In the genomic region with DNA sequence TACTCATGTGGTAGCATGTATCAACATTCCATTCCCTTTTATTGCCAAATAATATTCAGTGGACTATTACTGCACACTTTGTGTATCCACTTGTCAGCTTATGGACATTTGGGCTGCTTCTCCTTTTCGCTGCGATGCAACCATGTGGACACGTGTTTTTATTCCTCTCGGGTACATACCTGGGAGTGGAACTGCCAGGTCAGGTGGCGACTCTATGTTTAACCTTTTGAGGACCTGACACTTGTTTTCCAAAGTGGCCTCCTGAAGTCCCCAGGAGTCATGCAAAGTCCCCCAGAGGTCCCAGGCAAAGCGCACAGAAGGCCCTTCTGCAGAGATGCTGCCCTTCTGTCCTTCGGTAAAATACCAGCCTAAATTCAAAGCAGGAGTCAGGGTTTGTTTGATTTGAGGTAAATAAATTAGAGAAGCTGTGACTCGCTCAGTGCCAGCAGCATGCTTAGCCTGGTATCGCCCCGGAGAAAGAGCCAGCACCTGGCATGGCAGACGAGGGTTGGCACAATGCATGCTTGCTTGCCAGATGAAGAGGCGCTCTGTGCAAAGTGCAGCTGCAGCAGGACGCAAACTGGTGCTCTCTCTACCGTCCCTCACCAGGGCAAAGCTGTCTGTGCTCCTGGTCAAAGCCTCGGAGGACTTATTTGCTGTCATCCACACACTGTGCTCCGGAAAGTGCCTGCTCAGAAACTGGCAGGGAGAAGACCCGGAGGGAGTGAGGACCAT, we compare ENCODE assay signal across 11 cellular contexts. TPM values are rescaled to one million over a fixed set of nuclear protein-coding genes. Genes with fewer than 3 reads are reported as not detected.
DNase-seq lines count a peak whose midpoint lies in the region; ATAC-seq lines count a peak whose summit lies in the region.
"Had no signal": no experiment of that assay in that cellular context is flagged by ENCODE, and none has a peak within 500 bp of the region (broad histone marks: within the 10 kb centered on the region; RNA-seq: fewer than 3 reads in every experiment).

No MANE protein-coding gene starts in this region.

- no peaks in the 10 kb centered on the region for H3K27me3 Mint-ChIP-seq in stimulated activated naive CD8-positive, alpha-beta T cell treated with anti-CD3 and anti-CD28 coated beads, Interleukin-15, Interleukin-2, amounts not matched to agents 100 ng/mL and 50 ng/mL, for 24 hours
- H3K27me3 Mint-ChIP-seq: activated naive CD8-positive, alpha-beta T cell had no signal

- H3K27ac Mint-ChIP-seq in stimulated activated naive CD8-positive, alpha-beta T cell treated with anti-CD3 and anti-CD28 coated beads, Interleukin-15, Interleukin-2, amounts not matched to agents 100 ng/mL and 50 ng/mL, for 24 hours: peak overlapping the region; percentile 8
- H3K27ac Mint-ChIP-seq: activated naive CD8-positive, alpha-beta T cell had no signal

- no peak for ATAC-seq in stimulated activated naive CD8-positive, alpha-beta T cell treated with anti-CD3 and anti-CD28 coated beads, Interleukin-15, Interleukin-2, amounts not matched to agents 100 U/mL and 50 U/mL, for 24 hours
- ATAC-seq in HG03108 (IDR thresholded peaks at IDR 0.05; ENCODE audit: unreplicated experiment): no peak

- H3K9me3 Mint-ChIP-seq in stimulated activated naive CD8-positive, alpha-beta T cell treated with anti-CD3 and anti-CD28 coated beads, Interleukin-15, Interleukin-2, amounts not matched to agents 100 ng/mL and 50 ng/mL, for 24 hours: no peaks in the 10 kb centered on the region

- no peak overlapping the region for H3K4me3 Mint-ChIP-seq in stimulated activated naive CD8-positive, alpha-beta T cell treated with anti-CD3 and anti-CD28 coated beads, Interleukin-15, Interleukin-2, amounts not matched to agents 100 ng/mL and 50 ng/mL, for 24 hours
- H3K4me3 Mint-ChIP-seq: activated naive CD8-positive, alpha-beta T cell had no signal

- no peak for DNase-seq in stimulated activated naive CD8-positive, alpha-beta T cell treated with anti-CD3 and anti-CD28 coated beads, Interleukin-15, Interleukin-2, amounts not matched to agents 100 U/mL and 50 U/mL, for 24 hours
- peak; percentile 23 for DNase-seq in cerebellum (ENCODE audit: low spot score)
- peak; percentile 89 for DNase-seq in medulla oblongata (ENCODE audit: extremely low spot score)
- no peak for DNase-seq in stimulated activated CD4-positive, alpha-beta T cell treated with anti-CD3 and anti-CD28 coated beads, Interleukin-15, amount 100 ng/mL, for 24 hours
- DNase-seq in stimulated activated CD4-positive, alpha-beta T cell treated with anti-CD3 and anti-CD28 coated beads, Interleukin-2, amount 100 ng/mL, for 24 hours: no peak
- no peak for DNase-seq in activated T-cell treated with anti-CD3 and anti-CD28 coated beads for 4 hours
- DNase-seq: MV-4-11, ovary had no signal

- H3K4me1 Mint-ChIP-seq in stimulated activated naive CD8-positive, alpha-beta T cell treated with anti-CD3 and anti-CD28 coated beads, Interleukin-15, Interleukin-2, amounts not matched to agents 100 ng/mL and 50 ng/mL, for 24 hours (ENCODE audit: low read depth): peaks cover 41% of the 10 kb centered on the region

- peaks cover 13% of the 10 kb centered on the region for H3K36me3 Mint-ChIP-seq in stimulated activated naive CD8-positive, alpha-beta T cell treated with anti-CD3 and anti-CD28 coated beads, Interleukin-15, Interleukin-2, amounts not matched to agents 100 ng/mL and 50 ng/mL, for 24 hours (ENCODE audit: low read depth)

RNA-seq across cellular contexts. Expression of gene HIPK2, which starts 37.8 kb away (rescaled TPM):
- total RNA-seq in cerebellum: 33.3 TPM

Comparison
In these comparisons a context has a peak if more than half of its experiments do, and no peak if none do; other contexts are left out.
1. DNase-seq: peak in cerebellum (single experiment) and medulla oblongata (single experiment); none in stimulated activated naive CD8-positive, alpha-beta T cell treated with anti-CD3 and anti-CD28 coated beads, Interleukin-15, Interleukin-2, amounts not matched to agents 100 U/mL and 50 U/mL, for 24 hours (single experiment), stimulated activated CD4-positive, alpha-beta T cell treated with anti-CD3 and anti-CD28 coated beads, Interleukin-15, amount 100 ng/mL, for 24 hours (single experiment), stimulated activated CD4-positive, alpha-beta T cell treated with anti-CD3 and anti-CD28 coated beads, Interleukin-2, amount 100 ng/mL, for 24 hours (0 of 2) and activated T-cell treated with anti-CD3 and anti-CD28 coated beads for 4 hours (single experiment).